ENCODE assay signal across 11 cellular contexts in genomic region chr10:78035933-78036583, GRCh38. TPM values are rescaled to one million over a fixed set of nuclear protein-coding genes. Genes with fewer than 3 reads are reported as not detected.
DNase-seq lines count a peak whose midpoint lies in the region; ATAC-seq and TF ChIP-seq lines count a peak whose summit lies in the region.
"Had no signal": no experiment of that assay in that cellular context is flagged by ENCODE, and none has a peak within 500 bp of the region (broad histone marks: within the 10 kb centered on the region; RNA-seq: fewer than 3 reads in every experiment).

No MANE protein-coding gene starts in this region.

- H2BK12ac ChIP-seq in mesenchymal stem cell (ENCODE audit: low read length in 2 of 2): no peak overlapping the region

- no peak for TF ChIP-seq CTCF in HEK293 (tag by site-specific recombination; IDR thresholded peaks at IDR 0.05)

- H4K8ac ChIP-seq in mesenchymal stem cell (ENCODE audit: low read length): no peak overlapping the region

- H3K18ac ChIP-seq in mesenchymal stem cell (ENCODE audit: low read depth in 1 of 2, low read length in 2 of 2): no peak overlapping the region

- no peak overlapping the region for H2BK15ac ChIP-seq in mesenchymal stem cell (ENCODE audit: low read depth, poor library complexity, severe bottlenecking)

- H3K4me2 ChIP-seq in BLaER1 treated with 17β-estradiol and CSF1 and Interleukin-3, amounts not matched to agents 10 nM and 100 nM: peak overlapping the region; percentile 81 to 98 (median 94)
- no peak overlapping the region for H3K4me2 ChIP-seq in mesenchymal stem cell (ENCODE audit: low read length, poor library complexity, severe bottlenecking)

- H3K9me3 Mint-ChIP-seq in activated T-helper 17 cell treated with anti-CD3 and anti-CD28 coated beads, Interleukin-2, amount 50 U/mL, for 72 hours: no peaks in the 10 kb centered on the region

- DNase-seq in mesenchymal stem cell (peak; percentile 36), sciatic nerve (ENCODE audit: low spot score) (no peak), NK-92 (lab: John Stamatoyannopoulos, UW; ENCODE audit: unreplicated experiment) (no peak), islet precursor cell (no peak), DMS114 treated with DMSO at 0.1 percent for 48 hours (lab: John Stamatoyannopoulos, UW; ENCODE audit: unreplicated experiment) (no peak)
- DNase-seq: DMS79 treated with DMSO at 0.1 percent for 48 hours; NCI-H526; stimulated activated CD4-positive, alpha-beta T cell treated with anti-CD3 and anti-CD28 coated beads, Interleukin-4, amount 100 ng/mL, for 1 hour had no signal

- no peak overlapping the region for H2AFZ ChIP-seq in mesenchymal stem cell (ENCODE audit: low read depth, low read length)

- no peak overlapping the region for H3K4ac ChIP-seq in mesenchymal stem cell (ENCODE audit: low read depth in 1 of 2, low read length in 2 of 2)

- H3K4me1 ChIP-seq in BLaER1 treated with 17β-estradiol and CSF1 and Interleukin-3, amounts not matched to agents 10 nM and 100 nM: peaks cover 45 to 62% (median 56%) of the 10 kb centered on the region in 10 experiments
- peaks cover 10% of the 10 kb centered on the region; the same call in 1 of the 2 replicates for H3K4me1 ChIP-seq in HEK293 (ENCODE audit: control insufficient read depth, insufficient read depth, low read length)
- peaks cover 11% of the 10 kb centered on the region for H3K4me1 ChIP-seq in mesenchymal stem cell (ENCODE audit: control insufficient read depth, insufficient read depth, low read depth, low read length)

- peaks cover 77% of the 10 kb centered on the region for H3K36me3 Mint-ChIP-seq in activated T-helper 17 cell treated with anti-CD3 and anti-CD28 coated beads, Interleukin-2, amount 50 U/mL, for 72 hours (ENCODE audit: low read depth)

- CTCF ChIA-PET in HEK293 (lab: Yijun Ruan, JAX): interaction anchor here (0.8 to 1.4 kb wide), 4 partner anchors 11 to 1160 kb away, joined by 4 to 7 read pairs (median 4); no protein-coding TSS in a partner anchor

- no peaks in the 10 kb centered on the region for H3K9me3 ChIP-seq in BLaER1 treated with 17β-estradiol and CSF1 and Interleukin-3, amounts not matched to agents 10 nM and 100 nM (replicated peaks in 1 of 11)
- H3K9me3 ChIP-seq in HEK293 (ENCODE audit: control insufficient read depth, insufficient read depth, low read depth, low read length): no peaks in the 10 kb centered on the region
- H3K9me3 ChIP-seq in mesenchymal stem cell (ENCODE audit: control insufficient read depth, low read length): no peaks in the 10 kb centered on the region

- no peak overlapping the region; a peak in 1 of 22 replicates for H3K27ac ChIP-seq in BLaER1 treated with 17β-estradiol and CSF1 and Interleukin-3, amounts not matched to agents 10 nM and 100 nM
- H3K27ac ChIP-seq in HEK293 (ENCODE audit: extremely low read depth, low read depth, low read length) (peak overlapping the region; percentile 1; the same call in 1 of the 2 replicates), mesenchymal stem cell (ENCODE audit: low read length, poor library complexity, severe bottlenecking) (no peak overlapping the region)

- peak overlapping the region; percentile 88 for H3K27ac Mint-ChIP-seq in activated T-helper 17 cell treated with anti-CD3 and anti-CD28 coated beads, Interleukin-2, amount 50 U/mL, for 72 hours

- H2BK120ac ChIP-seq in mesenchymal stem cell (ENCODE audit: low read depth, low read length): no peak overlapping the region

- ATAC-seq in activated T-helper 17 cell treated with anti-CD3 and anti-CD28 coated beads, Interleukin-2, amount 50 U/mL, for 72 hours (replicated peaks): no peak
- ATAC-seq in sciatic nerve: no peak

- H3K27me3 Mint-ChIP-seq in activated T-helper 17 cell treated with anti-CD3 and anti-CD28 coated beads, Interleukin-2, amount 50 U/mL, for 72 hours: no peaks in the 10 kb centered on the region

- H3K4me3 Mint-ChIP-seq in activated T-helper 17 cell treated with anti-CD3 and anti-CD28 coated beads, Interleukin-2, amount 50 U/mL, for 72 hours: peak overlapping the region; percentile 92

- H3K79me1 ChIP-seq in mesenchymal stem cell (replicated peaks; ENCODE audit: low read length, poor library complexity, severe bottlenecking): peaks cover 9% of the 10 kb centered on the region

- no peak overlapping the region for H3K23ac ChIP-seq in mesenchymal stem cell (ENCODE audit: low read length in 2 of 2)

- H3K9ac ChIP-seq in BLaER1 treated with 17β-estradiol and CSF1 and Interleukin-3, amounts not matched to agents 10 nM and 100 nM: peak overlapping the region; percentile 87 to 96 (median 92); a peak in 21 of 22 replicates
- H3K9ac ChIP-seq in mesenchymal stem cell (ENCODE audit: low read length): peak overlapping the region; percentile 96

- no peak overlapping the region for H2BK5ac ChIP-seq in mesenchymal stem cell (ENCODE audit: low read depth, low read length, poor library complexity, severe bottlenecking)

- no peak overlapping the region for H2AK5ac ChIP-seq in mesenchymal stem cell (ENCODE audit: low read length, severe bottlenecking)

- intact Hi-C loops in sciatic nerve (cut with DNase I): loop anchor here (5.0 kb wide), 1 partner anchor 1171 kb away; no protein-coding TSS in a partner anchor

- no peak overlapping the region for H3K14ac ChIP-seq in mesenchymal stem cell (ENCODE audit: low read length in 2 of 2)

- peak overlapping the region in 9 of 10 experiments; percentile 77 to 94 (median 88); a peak in 18 of 20 replicates for H3K4me3 ChIP-seq in BLaER1 treated with 17β-estradiol and CSF1 and Interleukin-3, amounts not matched to agents 10 nM and 100 nM
- H3K4me3 ChIP-seq in HEK293 (ENCODE audit: low read depth, low read length): no peak overlapping the region
- H3K4me3 ChIP-seq in mesenchymal stem cell (ENCODE audit: insufficient read depth in 1 of 2, low read depth in 1 of 2, low read length in 2 of 2): peak overlapping the region in 1 of 2 experiments; percentile 91

- peaks cover 64 to 69% (median 67%) of the 10 kb centered on the region in 11 experiments for H4K20me1 ChIP-seq in BLaER1 treated with 17β-estradiol and CSF1 and Interleukin-3, amounts not matched to agents 10 nM and 100 nM

- POLR2A ChIA-PET in HEK293 (lab: Yijun Ruan, JAX): no interaction called here

- H4K91ac ChIP-seq in mesenchymal stem cell (ENCODE audit: low read length): no peak overlapping the region

- 87% methylated on average over 8 of the region's 9 CpGs for WGBS in mesenchymal stem cell

- peaks cover 61 to 68% (median 66%) of the 10 kb centered on the region in 11 experiments for H3K36me3 ChIP-seq in BLaER1 treated with 17β-estradiol and CSF1 and Interleukin-3, amounts not matched to agents 10 nM and 100 nM
- H3K36me3 ChIP-seq in HEK293 (ENCODE audit: control insufficient read depth in 2 of 2, insufficient read depth in 1 of 2, low read length in 2 of 2) (peaks cover 32 to 70% of the 10 kb centered on the region in 2 experiments), mesenchymal stem cell (ENCODE audit: control insufficient read depth in 1 of 2, insufficient read depth in 2 of 2, low read depth in 1 of 2, low read length in 2 of 2) (peaks cover 27 to 62% of the 10 kb centered on the region in 2 experiments)

- H3K27me3 ChIP-seq in BLaER1 treated with 17β-estradiol and CSF1 and Interleukin-3, amounts not matched to agents 10 nM and 100 nM: no peaks in the 10 kb centered on the region
- H3K27me3 ChIP-seq in mesenchymal stem cell (ENCODE audit: control insufficient read depth in 1 of 2, insufficient read depth in 1 of 2, low read length in 2 of 2): no peaks in the 10 kb centered on the region

- H3K4me1 Mint-ChIP-seq in activated T-helper 17 cell treated with anti-CD3 and anti-CD28 coated beads, Interleukin-2, amount 50 U/mL, for 72 hours: peaks cover 44% of the 10 kb centered on the region

TF ChIP-seq in HEK293, 187 proteins besides CTCF, POLR2A, EP300 and RAD21 (continues in another document):
- no peak for TF ChIP-seq ZBTB7A (tag by site-specific recombination; IDR thresholded peaks at IDR 0.05; ENCODE audit: low read depth)
- TF ChIP-seq ZBTB6 (tag by site-specific recombination; IDR thresholded peaks at IDR 0.05): no peak
- TF ChIP-seq ZNF362 (tag by site-specific recombination; IDR thresholded peaks at IDR 0.05): peak; percentile 72; the same call in 1 of the 2 replicates
- TF ChIP-seq ZNF629 (tag by site-specific recombination; IDR thresholded peaks at IDR 0.05): peak; percentile 80
- 0 out of 2 replicates have a peak, but pooled peaks have one; percentile 12 for TF ChIP-seq EGR2 (tag by site-specific recombination; IDR thresholded peaks at IDR 0.05; ENCODE audit: low read depth)
- peak; percentile 65 for TF ChIP-seq ZBTB21 (tag by site-specific recombination; IDR thresholded peaks at IDR 0.05)

RNA-seq across cellular contexts. Expression of gene RPS24, which starts 2.4 kb away (rescaled TPM):
- 1,000 to 10,000 TPM in 1 of 2 donors, 100 to 1,000 TPM in 1; 890 to 1,474 TPM for total RNA-seq in activated T-helper 17 cell treated with anti-CD3 and anti-CD28 coated beads, Interleukin-2, amount 50 U/mL, for 72 hours
- 3,857 TPM for polyA plus RNA-seq in mesenchymal stem cell (2013, experiment 1 of 2)
- 3,991 TPM for polyA plus RNA-seq in mesenchymal stem cell (2013, experiment 2 of 2)
- total RNA-seq in sciatic nerve: 1,000 TPM

RNA-seq across cellular contexts. Expression of gene POLR3A, which starts 6.7 kb away (rescaled TPM):
- 10 to 100 TPM; 16.0 to 24.2 TPM for total RNA-seq in activated T-helper 17 cell treated with anti-CD3 and anti-CD28 coated beads, Interleukin-2, amount 50 U/mL, for 72 hours
- 8.4 TPM for polyA plus RNA-seq in mesenchymal stem cell (2013, experiment 1 of 2)
- 8.7 TPM for polyA plus RNA-seq in mesenchymal stem cell (2013, experiment 2 of 2)
- total RNA-seq in sciatic nerve: 12.6 TPM
